In genomic region chr12:69189378-69189978, GRCh38 we compare ENCODE assay signal across 36 cellular contexts. TPM values are rescaled to one million over a fixed set of nuclear protein-coding genes. Genes with fewer than 3 reads are reported as not detected.
DNase-seq lines count a peak whose midpoint lies in the region; ATAC-seq, FAIRE-seq and TF ChIP-seq lines count a peak whose summit lies in the region.
"Had no signal": no experiment of that assay in that cellular context is flagged by ENCODE, and none has a peak within 500 bp of the region (broad histone marks: within the 10 kb centered on the region; RNA-seq: fewer than 3 reads in every experiment).

No MANE protein-coding gene starts in this region.

- TF ChIP-seq POLR2A in uterus (IDR thresholded peaks at IDR 0.05): no peak

- WGBS in pancreas, 2 donors: 38 to 39% methylated on average over 4 of the region's 4 CpGs

- no peak for TF ChIP-seq CTCF in pancreas (IDR thresholded peaks at IDR 0.05)
- TF ChIP-seq CTCF in uterus (IDR thresholded peaks at IDR 0.05): no peak

- FAIRE-seq in TTC549 (lab: Jason Lieb, UNC): peak; percentile 65
- FAIRE-seq in pancreas (lab: Jason Lieb, UNC): peak; percentile 23
- FAIRE-seq: astrocyte, D721Med, GM12891, keratinocyte had no signal

- no peak overlapping the region for H3K4me3 ChIP-seq in pancreas
- no peak overlapping the region for H3K4me3 ChIP-seq in uterus
- H3K4me3 ChIP-seq: cardiac muscle cell, heart left ventricle, left ventricle myocardium inferior, Peyer's patch, skin epidermis, suprapubic skin, upper lobe of right lung had no signal

- no peaks in the 10 kb centered on the region for H3K27me3 ChIP-seq in pancreas
- no peaks in the 10 kb centered on the region for H3K27me3 ChIP-seq in uterus
- H3K27me3 ChIP-seq: cardiac muscle cell, heart left ventricle, Peyer's patch, suprapubic skin, upper lobe of right lung had no signal

- no peak for ATAC-seq in pancreas
- no peak for ATAC-seq in GM19324 (IDR thresholded peaks at IDR 0.05; ENCODE audit: low FRiP score, unreplicated experiment)
- no peak for ATAC-seq in HG02981 (IDR thresholded peaks at IDR 0.05; ENCODE audit: unreplicated experiment)
- ATAC-seq: activated CD8-positive, alpha-beta memory T cell treated with anti-CD3 and anti-CD28 coated beads, Interleukin-2, amount 10 ng/mL, durations not matched to agents 7 days and 5 days; activated naive CD8-positive, alpha-beta T cell treated with anti-CD3 and anti-CD28 coated beads, Interleukin-2, amount 50 U/mL, for 24 hours; heart left ventricle; upper lobe of right lung had no signal

- no peaks in the 10 kb centered on the region for H3K4me1 ChIP-seq in pancreas
- no peaks in the 10 kb centered on the region for H3K4me1 ChIP-seq in uterus
- H3K4me1 ChIP-seq: heart left ventricle, left ventricle myocardium inferior, parathyroid adenoma, Peyer's patch, suprapubic skin, upper lobe of right lung had no signal

- peak; percentile 16 for DNase-seq in NCI-H82 (lab: John Stamatoyannopoulos, UW)
- DNase-seq in NCI-H82 treated with DMSO at 0.1 percent for 48 hours (lab: John Stamatoyannopoulos, UW; ENCODE audit: unreplicated experiment): no peak
- DNase-seq in NAMALWA (ENCODE audit: low spot score): peak; percentile 11
- no peak for DNase-seq in pancreas
- no peak for DNase-seq in uterus
- DNase-seq: activated CD4-positive, alpha-beta T cell treated with anti-CD3 and anti-CD28 coated beads, Interleukin-2, amount 50 U/mL, for 4 hours; activated CD8-positive, alpha-beta memory T cell treated with anti-CD3 and anti-CD28 coated beads, Interleukin-2, amount 10 ng/mL, durations not matched to agents 7 days and 5 days; activated gamma-delta T cell treated with Interleukin-2 at 50 U/mL for 16 hours; activated naive CD8-positive, alpha-beta T cell treated with anti-CD3 and anti-CD28 coated beads, Interleukin-2, amount 50 U/mL, for 24 hours; activated T-cell treated with anti-CD3 and anti-CD28 coated beads, Interleukin-2, amount 50 U/mL, for 48 hours; CD4-positive, alpha-beta memory T cell; cortex of kidney; effector memory CD4-positive, alpha-beta T cell; H9; heart left ventricle; left ventricle myocardium inferior; NCI-H1105 treated with DMSO at 0.1 percent for 48 hours; NCI-H2029; NCI-H2227 treated with DMSO at 0.1 percent for 48 hours; NCI-H526; Peyer's patch; retina; stimulated activated naive CD4-positive, alpha-beta T cell; T-helper 1 cell; upper lobe of right lung had no signal

- H3K9me3 ChIP-seq in pancreas (no peaks in the 10 kb centered on the region), uterus (no peaks in the 10 kb centered on the region)
- H3K9me3 ChIP-seq: suprapubic skin, upper lobe of right lung had no signal

- intact Hi-C loops in pancreas (cut with DNase I): no loop called here
- intact Hi-C loops in uterus (cut with DNase I; ENCODE audit: low total_unique reads): no loop called here

- H3K27ac ChIP-seq in pancreas (no peak overlapping the region), uterus (no peak overlapping the region)
- H3K27ac ChIP-seq: cardiac muscle cell, heart left ventricle, left ventricle myocardium inferior, parathyroid adenoma, Peyer's patch, skin epidermis, suprapubic skin, upper lobe of right lung had no signal

- H3K36me3 ChIP-seq in pancreas (no peaks in the 10 kb centered on the region), uterus (no peaks in the 10 kb centered on the region)
- H3K36me3 ChIP-seq: cardiac muscle cell, heart left ventricle, left ventricle myocardium inferior, Peyer's patch, suprapubic skin, upper lobe of right lung had no signal

RNA-seq across cellular contexts. Expression of gene CPSF6, which starts 49.9 kb away (rescaled TPM):
- total RNA-seq in pancreas (10 to 100 TPM; 20.4 to 34.2 (median 28.8) TPM), uterus (100 to 1,000 TPM in 2 of 4 donors, 10 to 100 TPM in 2; 27.7 to 111 (median 72.6) TPM)
- 10 to 100 TPM; 14.1 to 17.8 TPM for polyA plus RNA-seq in pancreas

Comparison
In these comparisons a context has a peak if more than half of its experiments do, and no peak if none do; other contexts are left out.
1. DNase-seq: peak in NCI-H82 (single experiment) and NAMALWA (single experiment); none in NCI-H82 treated with DMSO at 0.1 percent for 48 hours (single experiment), pancreas (0 of 6) and uterus (0 of 2).